Comparison of ENCODE assay signal across 2 cellular contexts in genomic region chr6:84718421-84718955, GRCh38. TPM values are rescaled to one million over a fixed set of nuclear protein-coding genes. Genes with fewer than 3 reads are reported as not detected.
"Had no signal": no experiment of that assay in that cellular context is flagged by ENCODE, and none has a peak within 500 bp of the region (broad histone marks: within the 10 kb centered on the region; RNA-seq: fewer than 3 reads in every experiment).

No MANE protein-coding gene starts in this region.

RNA-seq across cellular contexts. Expression of gene TBX18, which starts 45.9 kb away (rescaled TPM):
- total RNA-seq: natural killer cell had no signal
- polyA plus RNA-seq: neural cell had no signal
